In genomic region chr1:156898151-156898550, GRCh38 we compare ENCODE assay signal across 10 cellular contexts. TPM values are rescaled to one million over a fixed set of nuclear protein-coding genes. Genes with fewer than 3 reads are reported as not detected.
DNase-seq lines count a peak whose midpoint lies in the region; ATAC-seq, FAIRE-seq and TF ChIP-seq lines count a peak whose summit lies in the region.
"Had no signal": no experiment of that assay in that cellular context is flagged by ENCODE, and none has a peak within 500 bp of the region (broad histone marks: within the 10 kb centered on the region; RNA-seq: fewer than 3 reads in every experiment).

No MANE protein-coding gene starts in this region.

- peak overlapping the region; percentile 25; the same call in 1 of the 2 replicates for H3K9ac ChIP-seq in PC-3 (ENCODE audit: low read length)

- H3K79me2 ChIP-seq in PC-3 (ENCODE audit: low read length) = no peaks in the 10 kb centered on the region

- H3K4me3 ChIP-seq in A549 = no peak overlapping the region
- H3K4me3 ChIP-seq in PC-3 (ENCODE audit: low read length) = no peak overlapping the region

- no peaks in the 10 kb centered on the region for H3K36me3 ChIP-seq in PC-3 (ENCODE audit: low read depth, low read length)

- no peak for FAIRE-seq in A549 (lab: Jason Lieb, UNC)

- CTCF ChIA-PET in A549 (lab: Yijun Ruan, JAX) = interaction anchor here (0.9 to 8.6 kb wide), 6 partner anchors 24 to 271 kb away, joined by 3 to 84 read pairs (median 16); partner anchors contain the start of genes INSRR, LRRC71 and NTRK1
- CTCF ChIA-PET in PC-3 (lab: Charles Lee) = no interaction called here

- 38% methylated on average over 7 of the region's 13 CpGs for WGBS in A549 (ENCODE audit: missing lambda C conversion rate)

- no peaks in the 10 kb centered on the region for H3K27me3 ChIP-seq in PC-3 (ENCODE audit: low read length)

- DNase-seq in A549 (ENCODE audit: low read depth in 1 of 2, low spot score in 1 of 2) (peak in 1 of 2 experiments; percentile 38), PC-3 (peak; percentile 47), epithelial cell of prostate (ENCODE audit: low read depth, low spot score) (no peak), mucosa of gallbladder (ENCODE audit: low spot score) (peak; percentile 48), HuH-7.5 (ENCODE audit: low spot score) (no peak), DMS114 treated with DMSO at 0.1 percent for 48 hours (lab: John Stamatoyannopoulos, UW; ENCODE audit: unreplicated experiment) (no peak)
- DNase-seq: CD4-positive, alpha-beta T cell; immature natural killer cell had no signal

- H3F3A ChIP-seq in PC-3 (ENCODE audit: low read length, unreplicated experiment) = peaks cover 10% of the 10 kb centered on the region

- H3K27ac ChIP-seq in A549 (peak overlapping the region; percentile 88 to 93), PC-3 (ENCODE audit: low read length) (peak overlapping the region; percentile 81), epithelial cell of prostate (peak overlapping the region; percentile 93)

- POLR2A ChIA-PET in A549 (lab: Yijun Ruan, JAX) = interaction anchor here (0.7 kb wide), 1 partner anchor 13 kb away, joined by 3 read pairs; no protein-coding TSS in a partner anchor
- POLR2A ChIA-PET in PC-3 (lab: Charles Lee; ENCODE audit: unreplicated experiment) = interaction anchor here (0.5 kb wide), 1 partner anchor 142 kb away, joined by 4 read pairs; no protein-coding TSS in a partner anchor

- H3K4me1 ChIP-seq in A549 = peaks cover 70% of the 10 kb centered on the region
- H3K4me1 ChIP-seq in PC-3 (ENCODE audit: insufficient read depth, low read length) = peaks cover 34% of the 10 kb centered on the region

- TF ChIP-seq POLR2A in A549 (IDR thresholded peaks at IDR 0.05; ENCODE audit: low read length) = no peak

- H3K4me2 ChIP-seq in A549 (peak overlapping the region; percentile 86), PC-3 (ENCODE audit: low read length) (peak overlapping the region; percentile 89)

- TF ChIP-seq CTCF in A549 (IDR thresholded peaks at IDR 0.05) (no peak), PC-3 (conservative IDR thresholded peaks at IDR 0.05; ENCODE audit: low read depth, low read length) (no peak)

- TF ChIP-seq RAD21 in A549 (conservative IDR thresholded peaks at IDR 0.05 in 1 of 2, IDR thresholded peaks at IDR 0.05 in 1 of 2) = no peak

- peak overlapping the region; percentile 44; the same call in 1 of the 2 replicates for H2AFZ ChIP-seq in PC-3 (ENCODE audit: low read length)

- ATAC-seq in A549 (peak in 1 of 2 experiments; percentile 3; a peak in 2 of 6 replicates), PC-3 (peak; percentile 30), HG02642 (IDR thresholded peaks at IDR 0.05; ENCODE audit: poor library complexity, unreplicated experiment) (no peak), HG03139 (IDR thresholded peaks at IDR 0.05; ENCODE audit: unreplicated experiment) (no peak)

- BruUV-seq in PC-3 (replicated peaks; lab: Mats Ljungman, UMichigan) = no TSS peak

- no peak for TF ChIP-seq EP300 in A549 (IDR thresholded peaks at IDR 0.05)

- intact Hi-C loops in PC-3 (cut with micrococcal nuclease) = no loop called here

- H3K9me3 ChIP-seq in A549 (no peaks in the 10 kb centered on the region), PC-3 (ENCODE audit: low read length) (no peaks in the 10 kb centered on the region)

- no peaks in the 10 kb centered on the region for H4K20me1 ChIP-seq in PC-3 (ENCODE audit: low read length)

- H3K9me2 ChIP-seq in PC-3 (replicated peaks; ENCODE audit: low read length) = no peaks in the 10 kb centered on the region

TF ChIP-seq in A549, 52 proteins besides CTCF, POLR2A, EP300 and RAD21:
- TF ChIP-seq TFCP2L1 (CRISPR knock-in tag; IDR thresholded peaks at IDR 0.05) = no peak
- TF ChIP-seq ZC3H11A (IDR thresholded peaks at IDR 0.05) = no peak
- TF ChIP-seq KDM1A (IDR thresholded peaks at IDR 0.05; ENCODE audit: low read depth) = no peak
- TF ChIP-seq, protein P1, sequence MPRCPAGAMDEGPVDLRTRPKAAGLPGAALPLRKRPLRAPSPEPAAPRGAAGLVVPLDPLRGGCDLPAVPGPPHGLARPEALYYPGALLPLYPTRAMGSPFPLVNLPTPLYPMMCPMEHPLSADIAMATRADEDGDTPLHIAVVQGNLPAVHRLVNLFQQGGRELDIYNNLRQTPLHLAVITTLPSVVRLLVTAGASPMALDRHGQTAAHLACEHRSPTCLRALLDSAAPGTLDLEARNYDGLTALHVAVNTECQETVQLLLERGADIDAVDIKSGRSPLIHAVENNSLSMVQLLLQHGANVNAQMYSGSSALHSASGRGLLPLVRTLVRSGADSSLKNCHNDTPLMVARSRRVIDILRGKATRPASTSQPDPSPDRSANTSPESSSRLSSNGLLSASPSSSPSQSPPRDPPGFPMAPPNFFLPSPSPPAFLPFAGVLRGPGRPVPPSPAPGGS (IDR thresholded peaks at IDR 0.05) = no peak
- no peak for TF ChIP-seq GATA3 (IDR thresholded peaks at IDR 0.05; ENCODE audit: borderline replicate concordance)
- no peak for TF ChIP-seq SMC3 (IDR thresholded peaks at IDR 0.05)
- no peak for TF ChIP-seq HDAC2 (IDR thresholded peaks at IDR 0.05)
- no peak for TF ChIP-seq FOSB (CRISPR knock-in tag; IDR thresholded peaks at IDR 0.05)
- no peak for TF ChIP-seq ESRRA (IDR thresholded peaks at IDR 0.05; ENCODE audit: borderline replicate concordance, low read length)
- TF ChIP-seq, protein P2, sequence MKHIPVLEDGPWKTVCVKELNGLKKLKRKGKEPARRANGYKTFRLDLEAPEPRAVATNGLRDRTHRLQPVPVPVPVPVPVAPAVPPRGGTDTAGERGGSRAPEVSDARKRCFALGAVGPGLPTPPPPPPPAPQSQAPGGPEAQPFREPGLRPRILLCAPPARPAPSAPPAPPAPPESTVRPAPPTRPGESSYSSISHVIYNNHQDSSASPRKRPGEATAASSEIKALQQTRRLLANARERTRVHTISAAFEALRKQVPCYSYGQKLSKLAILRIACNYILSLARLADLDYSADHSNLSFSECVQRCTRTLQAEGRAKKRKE (CRISPR knock-in tag; IDR thresholded peaks at IDR 0.05; ENCODE audit: low read depth) = no peak
- no peak for TF ChIP-seq USF2 (IDR thresholded peaks at IDR 0.05)
- TF ChIP-seq, protein P3, sequence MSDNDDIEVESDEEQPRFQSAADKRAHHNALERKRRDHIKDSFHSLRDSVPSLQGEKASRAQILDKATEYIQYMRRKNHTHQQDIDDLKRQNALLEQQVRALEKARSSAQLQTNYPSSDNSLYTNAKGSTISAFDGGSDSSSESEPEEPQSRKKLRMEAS (IDR thresholded peaks at IDR 0.05) = peak; percentile 32; the same call in 1 of the 2 replicates
- peak; percentile 69; the same call in 1 of the 2 replicates for TF ChIP-seq E2F6 (IDR thresholded peaks at IDR 0.05; ENCODE audit: borderline replicate concordance, low read depth)
- TF ChIP-seq CBX2 (IDR thresholded peaks at IDR 0.05; ENCODE audit: borderline replicate concordance, low read depth) = no peak

RNA-seq across cellular contexts. Expression of gene PEAR1, which starts 4.6 kb away (rescaled TPM):
- polyA plus RNA-seq in A549 (2011; rRNA removed) (1.7 and 2.9 TPM in 2 replicates), A549 (2017; fragmentation: RNase III; extraction: RNeasy Plus Mini Kit Qiagen cat#74134 plus additional on column Dnase treatment) (5.0 to 7.5 TPM (median 6.3 TPM) in 3 replicates)
- 4.2 and 5.4 TPM in 2 replicates for polyA plus RNA-seq in A549 (2012; cell fraction: cytosol; rRNA removed)
- polyA plus RNA-seq in A549 (2012; cell fraction: nucleus; rRNA removed) = 27.8 and 33.5 TPM in 2 replicates
- polyA minus RNA-seq in A549 (2011; rRNA and poly(A)+ RNA removed) = 0.79 and 1.4 TPM in 2 replicates
- total RNA-seq in PC-3 (2014; rRNA removed) (10.3 and 11.9 TPM in 2 replicates), mucosa of gallbladder (9.9 TPM)

RNA-seq across cellular contexts. Expression of gene LRRC71, which starts 22.3 kb away (rescaled TPM):
- 0.15 TPM in 1 of 2 replicates, not detected in the other for polyA plus RNA-seq in A549 (2011; rRNA removed)
- polyA plus RNA-seq in A549 (2012; cell fraction: cytosol; rRNA removed) = 0.10 and 0.20 TPM in 2 replicates
- polyA plus RNA-seq in A549 (2012; cell fraction: nucleus; rRNA removed) = 0.34 and 0.40 TPM in 2 replicates
- 0.10 to 0.33 TPM (median 0.14 TPM) in 3 replicates for polyA plus RNA-seq in A549 (2017; fragmentation: RNase III; extraction: RNeasy Plus Mini Kit Qiagen cat#74134 plus additional on column Dnase treatment)
- not detected in 2 replicates for polyA minus RNA-seq in A549 (2011; rRNA and poly(A)+ RNA removed)
- total RNA-seq in PC-3 (2014; rRNA removed) = 0.11 TPM in 1 of 2 replicates, not detected in the other
- total RNA-seq in mucosa of gallbladder = 0.23 TPM
- total RNA-seq: CD4-positive, alpha-beta T cell had no signal
- polyA plus RNA-seq: immature natural killer cell had no signal

RNA-seq across cellular contexts. Expression of gene NTRK1, which starts 37.5 kb away (rescaled TPM):
- polyA plus RNA-seq in A549 (2011; rRNA removed) = 0.05 and 0.07 TPM in 2 replicates
- polyA plus RNA-seq in A549 (2012; cell fraction: cytosol; rRNA removed) = 0.13 and 0.16 TPM in 2 replicates
- 0.47 and 0.67 TPM in 2 replicates for polyA plus RNA-seq in A549 (2012; cell fraction: nucleus; rRNA removed)
- 0.08 to 0.18 TPM (median 0.10 TPM) in 3 replicates for polyA plus RNA-seq in A549 (2017; fragmentation: RNase III; extraction: RNeasy Plus Mini Kit Qiagen cat#74134 plus additional on column Dnase treatment)
- 0.34 TPM in 1 of 2 replicates, not detected in the other for polyA minus RNA-seq in A549 (2011; rRNA and poly(A)+ RNA removed)
- total RNA-seq in PC-3 (2014; rRNA removed) = 0.15 and 0.40 TPM in 2 replicates
- 3.3 TPM for total RNA-seq in mucosa of gallbladder

RNA-seq across cellular contexts. Expression of gene INSRR, which starts 39.2 kb away (rescaled TPM):
- polyA plus RNA-seq in A549 (2011; rRNA removed) (not detected in 2 replicates), A549 (2017; fragmentation: RNase III; extraction: RNeasy Plus Mini Kit Qiagen cat#74134 plus additional on column Dnase treatment) (not detected in 3 replicates)
- polyA plus RNA-seq in A549 (2012; cell fraction: cytosol; rRNA removed) = not detected in 2 replicates
- polyA plus RNA-seq in A549 (2012; cell fraction: nucleus; rRNA removed) = 0.01 TPM in 1 of 2 replicates, not detected in the other
- not detected in 2 replicates for polyA minus RNA-seq in A549 (2011; rRNA and poly(A)+ RNA removed)
- total RNA-seq in PC-3 (2014; rRNA removed) (not detected in 2 replicates), mucosa of gallbladder (0.58 TPM)
- total RNA-seq: CD4-positive, alpha-beta T cell had no signal
- polyA plus RNA-seq: immature natural killer cell had no signal

Comparison
In these comparisons a context has a peak if more than half of its experiments do, and no peak if none do; other contexts are left out.
1. DNase-seq: peak in PC-3 (single experiment) and mucosa of gallbladder (single experiment); none in epithelial cell of prostate (single experiment), HuH-7.5 (single experiment) and DMS114 treated with DMSO at 0.1 percent for 48 hours (single experiment).
2. Peak in every context shown above with its lines, with median percentiles within 50 percentile points of each other: H3K27ac ChIP-seq.